In genomic region chr12:79262938-79263337, GRCh38 we compare ENCODE assay signal across 25 cellular contexts.
DNase-seq lines count a peak whose midpoint lies in the region; ATAC-seq and TF ChIP-seq lines count a peak whose summit lies in the region.
"Had no signal": no experiment of that assay in that cellular context is flagged by ENCODE, and none has a peak within 500 bp of the region (broad histone marks: within the 10 kb centered on the region; RNA-seq: fewer than 3 reads in every experiment).

No MANE protein-coding gene starts in this region.

- DNase-seq in MCF 10A (ENCODE audit: unreplicated experiment): peak; percentile 11
- no peak for DNase-seq in breast epithelium (ENCODE audit: low spot score in 2 of 2)
- peak; percentile 6 to 21 for DNase-seq in foreskin fibroblast
- DNase-seq in NCI-H2171 (lab: John Stamatoyannopoulos, UW): no peak
- no peak for DNase-seq in activated effector memory CD4-positive, alpha-beta T cell treated with anti-CD3 and anti-CD28 coated beads, Interleukin-2, amount 50 U/mL, for 16 hours
- DNase-seq in mesothelial cell of epicardium (ENCODE audit: low spot score in 2 of 2, unreplicated experiment in 2 of 2): no peak
- DNase-seq: activated CD4-positive, alpha-beta T cell treated with anti-CD3 and anti-CD28 coated beads, Interleukin-2, amount 50 U/mL, for 1 hour; activated naive CD4-positive, alpha-beta T cell treated with anti-CD3 and anti-CD28 coated beads, Interleukin-2, amount 50 U/mL, for 16 hours; cerebellar nuclear complex; gastrocnemius medialis; Kasumi-1; lower lobe of right lung; NCI-H1092; NCI-H187 treated with DMSO at 0.1 percent for 48 hours; NCI-H226; posterior cingulate gyrus; T1000 had no signal

- POLR2A ChIA-PET in MCF 10A (lab: Yijun Ruan, JAX): interaction anchor here (0.5 to 0.7 kb wide), 2 partner anchors 10 to 14 kb away, joined by 3 to 4 read pairs; no protein-coding TSS in a partner anchor

- H3K4me1 Mint-ChIP-seq in MCF 10A (ENCODE audit: insufficient read depth, unreplicated experiment): no peaks in the 10 kb centered on the region
- H3K4me1 Mint-ChIP-seq in mesothelial cell of epicardium: peaks cover 46% of the 10 kb centered on the region
- H3K4me1 Mint-ChIP-seq: B cell had no signal

- CTCF ChIA-PET in MCF 10A (lab: Yijun Ruan, JAX): interaction anchor here (0.6 to 1.4 kb wide), 6 partner anchors 9 to 616 kb away, joined by 3 to 8 read pairs (median 4); no protein-coding TSS in a partner anchor

- H3K27ac Mint-ChIP-seq in MCF 10A (ENCODE audit: low read depth, unreplicated experiment) (no peak overlapping the region), mesothelial cell of epicardium (no peak overlapping the region)
- H3K27ac Mint-ChIP-seq: B cell, type B pancreatic cell, WTC11 had no signal

- H3K36me3 ChIP-seq in breast epithelium: no peaks in the 10 kb centered on the region
- H3K36me3 ChIP-seq: gastrocnemius medialis, lower lobe of right lung had no signal

- no peaks in the 10 kb centered on the region for H3K27me3 ChIP-seq in breast epithelium
- H3K27me3 ChIP-seq: gastrocnemius medialis had no signal

- no peaks in the 10 kb centered on the region for H3K27me3 Mint-ChIP-seq in MCF 10A (ENCODE audit: insufficient read depth, unreplicated experiment)
- H3K27me3 Mint-ChIP-seq in mesothelial cell of epicardium (ENCODE audit: low read depth): no peaks in the 10 kb centered on the region
- H3K27me3 Mint-ChIP-seq: B cell, type B pancreatic cell had no signal

- H3K9me3 ChIP-seq in breast epithelium: no peaks in the 10 kb centered on the region
- H3K9me3 ChIP-seq: gastrocnemius medialis, lower lobe of right lung had no signal

- H3K36me3 Mint-ChIP-seq in MCF 10A (ENCODE audit: insufficient read depth, unreplicated experiment) (no peaks in the 10 kb centered on the region), mesothelial cell of epicardium (no peaks in the 10 kb centered on the region)
- H3K36me3 Mint-ChIP-seq: type B pancreatic cell, WTC11 had no signal

- no peak for ATAC-seq in GM19463 (IDR thresholded peaks at IDR 0.05; ENCODE audit: unreplicated experiment)
- ATAC-seq: gastrocnemius medialis, HCT116, lower lobe of right lung, Right ventricle myocardium inferior, WTC11 had no signal

- BruUV-seq in MCF 10A (replicated peaks; lab: Mats Ljungman, UMichigan): no TSS peak

- H3K4me3 Mint-ChIP-seq in MCF 10A (ENCODE audit: unreplicated experiment): no peak overlapping the region
- no peak overlapping the region for H3K4me3 Mint-ChIP-seq in mesothelial cell of epicardium
- H3K4me3 Mint-ChIP-seq: B cell, neural crest cell, type B pancreatic cell, WTC11 had no signal

- no peak for TF ChIP-seq POLR2A in breast epithelium (IDR thresholded peaks at IDR 0.05)

- no peaks in the 10 kb centered on the region for H3K4me1 ChIP-seq in breast epithelium
- H3K4me1 ChIP-seq: gastrocnemius medialis, lower lobe of right lung had no signal

- H3K27ac ChIP-seq in breast epithelium (no peak overlapping the region), angular gyrus (ENCODE audit: low read depth, low read length) (peak overlapping the region; percentile 44)
- H3K27ac ChIP-seq: gastrocnemius medialis, lower lobe of right lung had no signal

- intact Hi-C loops in MCF 10A (cut with micrococcal nuclease) (no loop called here), breast epithelium (cut with DNase I; ENCODE audit: low total_unique reads) (no loop called here)

- no peaks in the 10 kb centered on the region for H3K9me3 Mint-ChIP-seq in MCF 10A (ENCODE audit: unreplicated experiment)
- H3K9me3 Mint-ChIP-seq in mesothelial cell of epicardium: no peaks in the 10 kb centered on the region
- H3K9me3 Mint-ChIP-seq: neural crest cell, type B pancreatic cell, WTC11 had no signal

- H3K4me3 ChIP-seq in breast epithelium (no peak overlapping the region), foreskin fibroblast (ENCODE audit: low read depth in 1 of 2, low read length in 2 of 2) (no peak overlapping the region)
- H3K4me3 ChIP-seq: gastrocnemius medialis, lower lobe of right lung had no signal

- TF ChIP-seq CTCF in MCF 10A (IDR thresholded peaks at IDR 0.05; ENCODE audit: unreplicated experiment) (no peak), breast epithelium (IDR thresholded peaks at IDR 0.05) (no peak), foreskin fibroblast (IDR thresholded peaks at IDR 0.05; ENCODE audit: low read depth, low read length) (no peak), mesothelial cell of epicardium (IDR thresholded peaks at IDR 0.05; ENCODE audit: unreplicated experiment) (no peak)

Comparison
In these comparisons a context has a peak if more than half of its experiments do, and no peak if none do; other contexts are left out.
1. DNase-seq: peak in MCF 10A (single experiment) and foreskin fibroblast (2 of 2); none in breast epithelium (0 of 2), NCI-H2171 (single experiment), activated effector memory CD4-positive, alpha-beta T cell treated with anti-CD3 and anti-CD28 coated beads, Interleukin-2, amount 50 U/mL, for 16 hours (single experiment) and mesothelial cell of epicardium (0 of 2).